ENCODE assay signal across 8 cellular contexts in the genomic region with DNA sequence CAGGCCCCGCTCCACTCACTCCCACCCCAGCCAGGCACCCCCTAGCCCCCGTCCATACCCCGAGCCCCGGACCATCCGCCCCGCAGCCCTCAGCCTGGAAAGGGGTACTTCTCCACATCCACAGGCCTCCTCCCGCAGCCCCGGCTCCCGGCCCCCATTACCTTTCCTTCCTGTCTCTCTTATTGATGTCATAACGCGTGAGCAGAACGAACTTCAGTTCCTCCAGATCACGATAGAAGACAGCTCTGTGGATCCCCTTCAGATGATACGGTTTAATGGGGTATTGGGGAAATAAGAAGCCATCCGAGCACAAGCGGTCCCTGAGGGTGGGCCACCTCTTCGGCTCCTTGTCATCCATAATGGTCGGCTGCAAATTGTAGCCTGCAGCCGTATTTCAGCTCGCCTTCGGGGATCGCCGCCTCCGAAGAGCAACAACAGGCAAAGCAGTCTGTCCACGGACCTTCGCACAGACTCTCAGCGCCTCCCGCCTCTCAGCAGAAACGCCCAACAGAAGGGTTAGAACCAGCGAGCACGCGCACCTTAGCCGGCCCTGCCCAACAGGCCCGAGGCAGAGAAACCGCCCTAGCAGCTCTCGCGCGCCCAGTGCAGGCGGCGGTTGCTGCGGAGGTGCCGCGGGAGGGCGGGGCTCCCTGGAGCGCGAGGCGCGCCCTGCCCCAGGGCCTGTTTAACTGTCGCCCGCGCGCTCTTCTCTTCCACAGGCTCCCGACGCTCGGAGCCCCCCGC. TPM values are rescaled to one million over a fixed set of nuclear protein-coding genes. Genes with fewer than 3 reads are reported as not detected.
DNase-seq lines count a peak whose midpoint lies in the region; ATAC-seq, FAIRE-seq and TF ChIP-seq lines count a peak whose summit lies in the region.
"Not testable (repeated sequence)": the region's sequence is repeated elsewhere in the genome, so short reads cannot be mapped to it uniquely, and the experiment has no call there.

A gene (minus strand): TSS at position 474 of the 744 bp plus-strand sequence. CDS start 116 bp downstream, at position 358.

- H3K4me2 ChIP-seq in A549, result peak within 1 kb of the TSS; percentile 87
- H3K4me2 ChIP-seq in keratinocyte (ENCODE audit: control insufficient read depth, extremely low read depth, insufficient read depth, low read depth, low read length), result peak within 1 kb of the TSS; percentile 94

- not testable (repeated sequence) for H3K36me3 Mint-ChIP-seq in activated CD8-positive, alpha-beta T cell treated with anti-CD3 and anti-CD28 coated beads for 36 hours (ENCODE audit: low read depth)

- H3K9ac ChIP-seq in duodenal mucosa (ENCODE audit: low read depth in 1 of 2, low read length in 2 of 2) (peak within 1 kb of the TSS; percentile 73 to 91), keratinocyte (ENCODE audit: control insufficient read depth, extremely low read depth, insufficient read depth, low read length) (peak within 1 kb of the TSS; percentile 87)

- H3K9me1 ChIP-seq in keratinocyte (ENCODE audit: control insufficient read depth, extremely low read depth, insufficient read depth, low read length), result not testable (repeated sequence)

- H3K4me1 Mint-ChIP-seq in activated CD8-positive, alpha-beta T cell treated with anti-CD3 and anti-CD28 coated beads for 36 hours (ENCODE audit: low read depth), result not testable (repeated sequence)

- H3K4me3 ChIP-seq in A549 (peak within 1 kb of the TSS; percentile 61), duodenal mucosa (ENCODE audit: low read depth in 1 of 2, low read length in 2 of 2) (peak within 1 kb of the TSS; percentile 78 to 87), keratinocyte (ENCODE audit: control insufficient read depth in 2 of 3, extremely low read depth in 1 of 3, insufficient read depth in 2 of 3, low read depth in 1 of 3, low read length in 3 of 3) (peak within 1 kb of the TSS; percentile 66 to 84 (median 77))

- not testable (repeated sequence) for H3K36me3 ChIP-seq in duodenal mucosa (ENCODE audit: control insufficient read depth in 1 of 2, insufficient read depth in 2 of 2, low read length in 2 of 2); keratinocyte (ENCODE audit: control insufficient read depth in 2 of 2, extremely low read depth in 1 of 2, insufficient read depth in 2 of 2, low read length in 2 of 2)

- TF ChIP-seq RAD21 in A549 (conservative IDR thresholded peaks at IDR 0.05 in 1 of 2, IDR thresholded peaks at IDR 0.05 in 1 of 2), result not testable (repeated sequence)

- DNase-seq in A549 (ENCODE audit: low read depth in 1 of 2, low spot score in 1 of 2) (peak in 1 of 2 experiments; percentile 36), LHCN-M2 (ENCODE audit: low read depth) (peak; percentile 24), keratinocyte (ENCODE audit: low read depth, low spot score) (peak; percentile 15), renal cortical epithelial cell (ENCODE audit: low read depth) (peak; percentile 15)
- DNase-seq in activated CD8-positive, alpha-beta T cell treated with anti-CD3 and anti-CD28 coated beads for 36 hours, result peak; percentile 40

- not testable (repeated sequence) for H3K9me3 Mint-ChIP-seq in activated CD8-positive, alpha-beta T cell treated with anti-CD3 and anti-CD28 coated beads for 36 hours

- not testable (repeated sequence) for TF ChIP-seq EP300 in A549 (IDR thresholded peaks at IDR 0.05)

- CTCF ChIA-PET in A549 (lab: Yijun Ruan, JAX), result interaction anchor here (0.9 to 3.2 kb wide), 9 partner anchors 10 to 270 kb away, joined by 3 to 24 read pairs (median 6); a partner anchor contains a TSS
- CTCF ChIA-PET in activated CD8-positive, alpha-beta T cell treated with anti-CD3 and anti-CD28 coated beads for 36 hours (lab: Charles Lee), result interaction anchor here (0.8 to 2.9 kb wide), 10 partner anchors 18 to 542 kb away, joined by 3 to 34 read pairs (median 4); a partner anchor contains a TSS

- not testable (repeated sequence) for H3K27me3 ChIP-seq in duodenal mucosa (ENCODE audit: control insufficient read depth in 1 of 2, insufficient read depth in 2 of 2, low read length in 2 of 2); keratinocyte (ENCODE audit: control insufficient read depth, extremely low read depth, insufficient read depth, low read length)

- peaks cover 15% of the 10 kb centered on the region for H3K27me3 Mint-ChIP-seq in activated CD8-positive, alpha-beta T cell treated with anti-CD3 and anti-CD28 coated beads for 36 hours

- peak within 1 kb of the TSS; percentile 95 for H3K4me3 Mint-ChIP-seq in activated CD8-positive, alpha-beta T cell treated with anti-CD3 and anti-CD28 coated beads for 36 hours

- H4K20me1 ChIP-seq in keratinocyte (ENCODE audit: control insufficient read depth, extremely low read depth, insufficient read depth, low read length), result not testable (repeated sequence)

- peak within 1 kb of the TSS; percentile 96 for H3K27ac Mint-ChIP-seq in activated CD8-positive, alpha-beta T cell treated with anti-CD3 and anti-CD28 coated beads for 36 hours

- H3K9me3 ChIP-seq in A549; duodenal mucosa (ENCODE audit: control insufficient read depth in 1 of 2, low read length in 2 of 2); keratinocyte (ENCODE audit: control insufficient read depth, low read depth, low read length): not testable (repeated sequence)

- ATAC-seq in A549 (peak; percentile 95 to 97), GM18861 (IDR thresholded peaks at IDR 0.05; ENCODE audit: unreplicated experiment) (peak; percentile 77), HG02763 (IDR thresholded peaks at IDR 0.05; ENCODE audit: unreplicated experiment) (peak; percentile 94)
- peak; percentile 94 for ATAC-seq in activated CD8-positive, alpha-beta T cell treated with anti-CD3 and anti-CD28 coated beads for 36 hours

- H3K79me2 ChIP-seq in keratinocyte (ENCODE audit: control insufficient read depth, insufficient read depth, low read length), result not testable (repeated sequence)

- H3K27ac ChIP-seq in A549, result peak within 1 kb of the TSS; percentile 91 to 95
- H3K27ac ChIP-seq in duodenal mucosa (ENCODE audit: low read depth, low read length), result peak within 1 kb of the TSS; percentile 75
- peak within 1 kb of the TSS; percentile 85 for H3K27ac ChIP-seq in keratinocyte (ENCODE audit: control insufficient read depth, insufficient read depth, low read length)

- TF ChIP-seq CTCF in A549 (IDR thresholded peaks at IDR 0.05); activated CD8-positive, alpha-beta T cell treated with anti-CD3 and anti-CD28 coated beads for 36 hours (IDR thresholded peaks at IDR 0.05); keratinocyte (optimal IDR thresholded peaks at IDR 0.05 in 1 of 3, IDR thresholded peaks at IDR 0.05 in 1 of 3, conservative IDR thresholded peaks at IDR 0.05 in 1 of 3; ENCODE audit: extremely low read depth in 1 of 3, insufficient read depth in 2 of 3, low read length in 3 of 3): not testable (repeated sequence)

- FAIRE-seq in A549 (lab: Jason Lieb, UNC); keratinocyte (lab: Jason Lieb, UNC): not testable (repeated sequence)

- 4% methylated on average over 14 of the region's 56 CpGs for WGBS in A549 (ENCODE audit: missing lambda C conversion rate)

- POLR2A ChIA-PET in A549 (lab: Yijun Ruan, JAX), result not testable (repeated sequence)
- POLR2A ChIA-PET in activated CD8-positive, alpha-beta T cell treated with anti-CD3 and anti-CD28 coated beads for 36 hours (lab: Charles Lee), result interaction anchor here (0.6 to 2.0 kb wide), 3 partner anchors 153 to 172 kb away, joined by 3 to 5 read pairs (median 3); no protein-coding TSS in a partner anchor

- intact Hi-C loops in activated CD8-positive, alpha-beta T cell treated with anti-CD3 and anti-CD28 coated beads for 36 hours (cut with micrococcal nuclease), result not testable (repeated sequence)

- TF ChIP-seq POLR2A in A549 (IDR thresholded peaks at IDR 0.05; ENCODE audit: low read length), result not testable (repeated sequence)

- peak within 1 kb of the TSS; percentile 95 for H2AFZ ChIP-seq in keratinocyte (ENCODE audit: control insufficient read depth, low read length)

- dilution Hi-C loops in keratinocyte (cut with MboI; ENCODE audit: extremely low pct_ligation_motif_present, low sequenced_read_pairs), result not testable (repeated sequence)

- H3K4me1 ChIP-seq in A549; duodenal mucosa (ENCODE audit: control insufficient read depth in 1 of 2, insufficient read depth in 2 of 2, low read length in 2 of 2); keratinocyte (ENCODE audit: control insufficient read depth, extremely low read depth, insufficient read depth, low read length): not testable (repeated sequence)

TF ChIP-seq in A549, 52 proteins besides CTCF, POLR2A, EP300 and RAD21:
- peak; percentile 32; the same call in 1 of the 2 replicates for TF ChIP-seq PHF8 (IDR thresholded peaks at IDR 0.05; ENCODE audit: borderline replicate concordance, low read depth)
- TF ChIP-seq, protein P1, sequence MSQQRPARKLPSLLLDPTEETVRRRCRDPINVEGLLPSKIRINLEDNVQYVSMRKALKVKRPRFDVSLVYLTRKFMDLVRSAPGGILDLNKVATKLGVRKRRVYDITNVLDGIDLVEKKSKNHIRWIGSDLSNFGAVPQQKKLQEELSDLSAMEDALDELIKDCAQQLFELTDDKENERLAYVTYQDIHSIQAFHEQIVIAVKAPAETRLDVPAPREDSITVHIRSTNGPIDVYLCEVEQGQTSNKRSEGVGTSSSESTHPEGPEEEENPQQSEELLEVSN (IDR thresholded peaks at IDR 0.05; ENCODE audit: borderline replicate concordance, low read depth), result peak; percentile 34; the same call in 1 of the 2 replicates

RNA-seq across cellular contexts. Expression of the gene that starts here (rescaled TPM):
- polyA plus RNA-seq in A549 (2011; rRNA removed) (9.9 and 11.5 TPM in 2 replicates), A549 (2017; fragmentation: RNase III; extraction: RNeasy Plus Mini Kit Qiagen cat#74134 plus additional on column Dnase treatment) (2.2 to 3.1 TPM (median 2.5 TPM) in 3 replicates), keratinocyte (2.6 to 8.4 TPM (median 7.4 TPM) in 3 replicates)
- 1.7 TPM in 2 replicates for polyA plus RNA-seq in A549 (2012; cell fraction: cytosol; rRNA removed)
- 2.4 and 4.6 TPM in 2 replicates for polyA plus RNA-seq in A549 (2012; cell fraction: nucleus; rRNA removed)
- polyA minus RNA-seq in A549 (2011; rRNA and poly(A)+ RNA removed), result 76.6 and 84.5 TPM in 2 replicates
- total RNA-seq in LHCN-M2 (2014; rRNA removed) (13.5 and 15.5 TPM in 2 replicates), renal cortical epithelial cell (22.4 and 31.7 TPM in 2 replicates)
- 1.6 TPM for polyA plus RNA-seq in LHCN-M2 (2012)
- 10 to 100 TPM; 37.4 to 41.5 TPM for total RNA-seq in activated CD8-positive, alpha-beta T cell treated with anti-CD3 and anti-CD28 coated beads for 36 hours
- 3.7 TPM for polyA plus RNA-seq in keratinocyte (2011; ENCODE audit: low read depth)
- polyA plus RNA-seq in keratinocyte (2011; cell fraction: cytosol; rRNA removed), result 0.48 and 0.66 TPM in 2 replicates
- polyA plus RNA-seq in keratinocyte (2011; cell fraction: nucleus; rRNA removed), result 25.2 and 27.9 TPM in 2 replicates
- 1.9 and 2.2 TPM in 2 replicates for polyA plus RNA-seq in keratinocyte (2012; ENCODE audit: low replicate concordance)
- polyA minus RNA-seq in keratinocyte, result 12.5 to 71.0 TPM (median 64.8 TPM) in 3 replicates
- polyA minus RNA-seq in keratinocyte (2011; cell fraction: cytosol; rRNA and poly(A)+ RNA removed), result 1.2 TPM
- polyA minus RNA-seq in keratinocyte (2011; cell fraction: nucleus; rRNA and poly(A)+ RNA removed), result 69.6 and 167 TPM in 2 replicates
